10 cellular contexts compared by ENCODE assay signal in genomic region chr11:2825261-2825885, GRCh38.
A peak's percentile ranks its signal among the peaks of the same experiment; 100 is the strongest.
DNase-seq lines count a peak whose midpoint lies in the region; ATAC-seq and TF ChIP-seq lines count a peak whose summit lies in the region.
"Had no signal": no experiment of that assay in that cellular context is flagged by ENCODE, and none has a peak within 500 bp of the region (broad histone marks: within the 10 kb centered on the region; RNA-seq: fewer than 3 reads in every experiment).

No MANE protein-coding gene starts in this region.

- ATAC-seq in GM18517 (IDR thresholded peaks at IDR 0.05; ENCODE audit: unreplicated experiment) (no peak), GM21786 (IDR thresholded peaks at IDR 0.05; ENCODE audit: unreplicated experiment) (no peak)
- ATAC-seq: activated T-cell treated with anti-CD3 and anti-CD28 coated beads, Interleukin-2, amount 50 U/mL, for 72 hours had no signal

- H3K27me3 Mint-ChIP-seq in endodermal cell (ENCODE audit: insufficient read depth) = peaks cover 81% of the 10 kb centered on the region
- no peaks in the 10 kb centered on the region for H3K27me3 Mint-ChIP-seq in mesothelial cell of epicardium (ENCODE audit: low read depth)
- H3K27me3 Mint-ChIP-seq in type B pancreatic cell = no peaks in the 10 kb centered on the region

- H3K27me3 ChIP-seq in endodermal cell (ENCODE audit: control insufficient read depth, insufficient read depth, low read length, poor library complexity, severe bottlenecking) = no peaks in the 10 kb centered on the region

- H3K4me1 Mint-ChIP-seq in endodermal cell = no peaks in the 10 kb centered on the region
- peaks cover 26% of the 10 kb centered on the region for H3K4me1 Mint-ChIP-seq in mesothelial cell of epicardium
- peaks cover 28% of the 10 kb centered on the region for H3K4me1 Mint-ChIP-seq in type B pancreatic cell (ENCODE audit: unreplicated experiment)

- H3K36me3 ChIP-seq in endodermal cell (ENCODE audit: control insufficient read depth, insufficient read depth, low read length) = no peaks in the 10 kb centered on the region

- H3K4me3 ChIP-seq in endodermal cell (ENCODE audit: low read length) = no peak overlapping the region

- H3K4me3 Mint-ChIP-seq in endodermal cell (no peak overlapping the region), mesothelial cell of epicardium (no peak overlapping the region), type B pancreatic cell (peak overlapping the region; percentile 67)
- H3K4me3 Mint-ChIP-seq: activated T-cell treated with anti-CD3 and anti-CD28 coated beads, Interleukin-2, amount 50 U/mL, for 72 hours had no signal

- H3K9me3 ChIP-seq in endodermal cell (ENCODE audit: control insufficient read depth, low read length) = peaks cover 28% of the 10 kb centered on the region

- TF ChIP-seq CTCF in endodermal cell (conservative IDR thresholded peaks at IDR 0.05) (no peak), mesothelial cell of epicardium (IDR thresholded peaks at IDR 0.05; ENCODE audit: unreplicated experiment) (no peak), type B pancreatic cell (conservative IDR thresholded peaks at IDR 0.05) (no peak)

- peaks cover 49% of the 10 kb centered on the region for H3K9me3 Mint-ChIP-seq in endodermal cell
- H3K9me3 Mint-ChIP-seq in mesothelial cell of epicardium = peaks cover 49% of the 10 kb centered on the region
- H3K9me3 Mint-ChIP-seq in type B pancreatic cell = peaks cover 31% of the 10 kb centered on the region

- H3K27ac ChIP-seq in endodermal cell (ENCODE audit: low read depth, low read length) = peak overlapping the region; percentile 81

- 90 to 94% methylated on average over 17 to 22 of the region's 22 CpGs for WGBS in endodermal cell (ENCODE audit: insufficient coverage in 1 of 2, insufficient read length in 1 of 2), 2 experiments

- H3K27ac Mint-ChIP-seq in endodermal cell (no peak overlapping the region), mesothelial cell of epicardium (peak overlapping the region; percentile 92), type B pancreatic cell (peak overlapping the region; percentile 92)
- H3K27ac Mint-ChIP-seq: activated T-cell treated with anti-CD3 and anti-CD28 coated beads, Interleukin-2, amount 50 U/mL, for 72 hours had no signal

- H3K9ac ChIP-seq in endodermal cell (ENCODE audit: extremely low read depth, low read length, poor library complexity, severe bottlenecking) = no peak overlapping the region

- peak; percentile 29 for DNase-seq in LHCN-M2 (ENCODE audit: low read depth)
- no peak for DNase-seq in endodermal cell
- no peak for DNase-seq in mesothelial cell of epicardium (ENCODE audit: low spot score in 2 of 2, unreplicated experiment in 2 of 2)
- no peak for DNase-seq in type B pancreatic cell (ENCODE audit: extremely low spot score, unreplicated experiment)
- DNase-seq in cerebellum (ENCODE audit: low spot score) = no peak
- DNase-seq in NCI-H2171 treated with DMSO at 0.1 percent for 48 hours (lab: John Stamatoyannopoulos, UW) = no peak
- DNase-seq: activated T-cell treated with anti-CD3 and anti-CD28 coated beads, Interleukin-2, amount 50 U/mL, for 72 hours; stimulated activated naive CD4-positive, alpha-beta T cell had no signal

- no peaks in the 10 kb centered on the region for H3K4me1 ChIP-seq in endodermal cell (ENCODE audit: control insufficient read depth, insufficient read depth, low read length)

- H3K36me3 Mint-ChIP-seq in endodermal cell (ENCODE audit: low read depth) (no peaks in the 10 kb centered on the region), mesothelial cell of epicardium (peaks cover 25% of the 10 kb centered on the region), type B pancreatic cell (peaks cover 22% of the 10 kb centered on the region)
